ENCODE assay signal across 10 cellular contexts in the genomic region with DNA sequence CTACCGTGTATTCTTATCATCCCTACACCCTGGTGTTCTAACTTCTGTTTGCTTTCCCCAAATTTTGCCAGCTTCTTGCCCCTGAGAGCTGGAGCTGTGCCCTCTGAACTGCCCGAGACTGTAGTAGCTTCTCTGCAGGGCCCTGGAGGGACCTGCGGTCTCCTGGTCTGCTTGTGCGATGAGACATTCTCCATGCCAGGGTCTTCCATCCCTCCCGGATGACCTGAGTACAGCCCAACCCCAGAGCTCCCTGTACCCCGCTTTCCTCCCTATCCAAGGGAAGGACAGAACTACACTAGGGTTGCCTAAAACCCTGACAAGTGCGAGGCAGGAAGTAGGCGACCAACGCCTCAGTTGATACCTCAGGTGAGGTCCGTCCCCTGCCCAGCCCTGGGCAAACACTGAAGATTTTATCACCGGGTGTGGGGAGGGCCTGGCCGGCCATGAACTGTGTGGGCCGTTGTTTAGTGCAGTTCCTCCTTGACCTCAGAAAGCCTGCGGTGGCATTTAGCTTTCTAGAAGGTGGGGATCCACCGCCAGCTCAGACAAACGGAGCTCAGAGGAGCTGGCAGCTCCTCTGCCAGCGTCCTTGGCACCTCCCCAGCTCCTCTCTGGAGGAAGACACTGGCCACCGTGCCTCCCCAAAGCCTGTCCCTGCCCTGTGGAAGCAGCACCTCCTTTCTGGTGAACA. TPM values are rescaled to one million over a fixed set of nuclear protein-coding genes. Genes with fewer than 3 reads are reported as not detected.
DNase-seq lines count a peak whose midpoint lies in the region; ATAC-seq and TF ChIP-seq lines count a peak whose summit lies in the region.
"Had no signal": no experiment of that assay in that cellular context is flagged by ENCODE, and none has a peak within 500 bp of the region (broad histone marks: within the 10 kb centered on the region; RNA-seq: fewer than 3 reads in every experiment).

No MANE protein-coding gene starts in this region.

- no peak for ATAC-seq in activated T-cell treated with anti-CD3 and anti-CD28 coated beads, Interleukin-2, amount 50 U/mL, for 4 hours
- peak; percentile 80 for ATAC-seq in mucosa of descending colon
- ATAC-seq in HG03571 (IDR thresholded peaks at IDR 0.05; ENCODE audit: unreplicated experiment): no peak

- H3K9me3 ChIP-seq in mucosa of descending colon (no peaks in the 10 kb centered on the region), tibial artery (no peaks in the 10 kb centered on the region)

- peaks cover 61% of the 10 kb centered on the region for H3K4me1 ChIP-seq in mucosa of descending colon (ENCODE audit: low read depth)
- H3K4me1 ChIP-seq in tibial artery: peaks cover 0 to 48% (median 34%) of the 10 kb centered on the region in 4 donors

- no peaks in the 10 kb centered on the region for H3K27me3 ChIP-seq in tibial artery

- H3K4me3 ChIP-seq in mucosa of descending colon: no peak overlapping the region
- no peak overlapping the region for H3K4me3 ChIP-seq in tibial artery

- no peaks in the 10 kb centered on the region for H3K27me3 Mint-ChIP-seq in activated T-cell treated with anti-CD3 and anti-CD28 coated beads, Interleukin-2, amount 50 U/mL, for 4 hours (ENCODE audit: low read depth)

- no peak for TF ChIP-seq CTCF in mucosa of descending colon (IDR thresholded peaks at IDR 0.05)
- TF ChIP-seq CTCF in tibial artery (IDR thresholded peaks at IDR 0.05): no peak

- peak overlapping the region in 1 of 2 donors; percentile 28 for H3K27ac ChIP-seq in tibial artery

- peaks cover 28% of the 10 kb centered on the region for H3K36me3 Mint-ChIP-seq in activated T-cell treated with anti-CD3 and anti-CD28 coated beads, Interleukin-2, amount 50 U/mL, for 4 hours (ENCODE audit: insufficient read depth)

- no peaks in the 10 kb centered on the region for H3K9me3 Mint-ChIP-seq in activated T-cell treated with anti-CD3 and anti-CD28 coated beads, Interleukin-2, amount 50 U/mL, for 4 hours

- no peak overlapping the region for H3K4me3 Mint-ChIP-seq in activated T-cell treated with anti-CD3 and anti-CD28 coated beads, Interleukin-2, amount 50 U/mL, for 4 hours

- H3K4me1 Mint-ChIP-seq in activated T-cell treated with anti-CD3 and anti-CD28 coated beads, Interleukin-2, amount 50 U/mL, for 4 hours (ENCODE audit: low read depth): peaks cover 5% of the 10 kb centered on the region

- intact Hi-C loops in mucosa of descending colon (cut with DNase I, micrococcal nuclease) (no loop called here), tibial artery (cut with DNase I; ENCODE audit: low total_unique reads) (no loop called here)

- peaks cover 7% of the 10 kb centered on the region for H3K36me3 ChIP-seq in mucosa of descending colon (ENCODE audit: low read depth)
- H3K36me3 ChIP-seq in tibial artery: peaks cover 18 to 78% (median 60%) of the 10 kb centered on the region in 3 donors

- peak; percentile 13 for DNase-seq in activated T-cell treated with anti-CD3 and anti-CD28 coated beads, Interleukin-2, amount 50 U/mL, for 1 hour
- no peak for DNase-seq in activated T-cell treated with anti-CD3 and anti-CD28 coated beads, Interleukin-2, amount 50 U/mL, for 4 hours
- peak; percentile 80 for DNase-seq in cerebellar cortex (ENCODE audit: low spot score)
- peak; percentile 87 to 91 (median 90) for DNase-seq in mucosa of descending colon
- peak; percentile 16 to 63 for DNase-seq in tibial artery
- DNase-seq in NCI-H526 (lab: John Stamatoyannopoulos, UW): no peak
- no peak for DNase-seq in kidney glomerular epithelial cell (lab: John Stamatoyannopoulos, UW)
- DNase-seq: activated CD4-positive, alpha-beta T cell treated with anti-CD3 and anti-CD28 coated beads, Interleukin-2, amount 50 U/mL, for 48 hours; NCI-H345 had no signal

RNA-seq across cellular contexts. Expression of gene CANT1, which starts 13.7 kb away (rescaled TPM):
- 10 to 100 TPM; 46.7 to 68.6 (median 55.5) TPM for total RNA-seq in activated T-cell treated with anti-CD3 and anti-CD28 coated beads, Interleukin-2, amount 50 U/mL, for 4 hours
- 100 to 1,000 TPM; 159 to 376 (median 242) TPM for total RNA-seq in mucosa of descending colon

RNA-seq across cellular contexts. Expression of gene LGALS3BP, which starts 16.2 kb away (rescaled TPM):
- total RNA-seq in activated T-cell treated with anti-CD3 and anti-CD28 coated beads, Interleukin-2, amount 50 U/mL, for 4 hours: 10 to 100 TPM; 14.5 to 32.1 (median 29.9) TPM
- 100 to 1,000 TPM; 329 to 838 (median 752) TPM for total RNA-seq in mucosa of descending colon

RNA-seq across cellular contexts. Expression of gene C1QTNF1, which starts 28.1 kb away (rescaled TPM):
- total RNA-seq in activated T-cell treated with anti-CD3 and anti-CD28 coated beads, Interleukin-2, amount 50 U/mL, for 4 hours: under 1 TPM; 0.29 to 0.41 (median 0.38) TPM
- total RNA-seq in mucosa of descending colon: 10 to 100 TPM; 16.9 to 33.3 (median 22.1) TPM

Comparison
In these comparisons a context has a peak if more than half of its experiments do, and no peak if none do; other contexts are left out.
1. DNase-seq: peak in activated T-cell treated with anti-CD3 and anti-CD28 coated beads, Interleukin-2, amount 50 U/mL, for 1 hour (single experiment), cerebellar cortex (single experiment), mucosa of descending colon (3 of 3) and tibial artery (2 of 2); none in activated T-cell treated with anti-CD3 and anti-CD28 coated beads, Interleukin-2, amount 50 U/mL, for 4 hours (single experiment), NCI-H526 (0 of 2) and kidney glomerular epithelial cell (single experiment).
2. RNA of gene LGALS3BP, which starts 16.2 kb away (total RNA-seq): 329 to 838 TPM in mucosa of descending colon; 14.5 to 32.1 TPM in activated T-cell treated with anti-CD3 and anti-CD28 coated beads, Interleukin-2, amount 50 U/mL, for 4 hours; every median in the first group is over 4 times any median in the second.
3. RNA of gene C1QTNF1, which starts 28.1 kb away (total RNA-seq): 16.9 to 33.3 TPM in mucosa of descending colon; 0.29 to 0.41 TPM in activated T-cell treated with anti-CD3 and anti-CD28 coated beads, Interleukin-2, amount 50 U/mL, for 4 hours; every median in the first group is over 10 times any median in the second.